In genomic region chr7:100705341-100705752, GRCh38 we compare ENCODE assay signal across 8 cellular contexts. TPM values are rescaled to one million over a fixed set of nuclear protein-coding genes. Genes with fewer than 3 reads are reported as not detected.
A peak's percentile ranks its signal among the peaks of the same experiment; 100 is the strongest.
DNase-seq lines count a peak whose midpoint lies in the region; ATAC-seq and TF ChIP-seq lines count a peak whose summit lies in the region.

No MANE protein-coding gene starts in this region.

- H2AFZ ChIP-seq in osteoblast (ENCODE audit: low read length) = peak overlapping the region; percentile 95

- in situ Hi-C loops in KBM-7 (cut with MboI; ENCODE audit: low pct_unique_long_range_greater_than_20kb, low sequenced_read_pairs) = no loop called here

- H3K4me3 ChIP-seq in osteoblast (ENCODE audit: insufficient read depth, low read length) = peak overlapping the region; percentile 99
- H3K4me3 ChIP-seq in thyroid gland (replicated peaks in 1 of 3) = peak overlapping the region; percentile 86 to 92 (median 91)

- intact Hi-C loops in thyroid gland (cut with DNase I) = loop anchor here (10.0 kb wide), 1 partner anchor 149 kb away; the partner anchor contains the start of gene SLC12A9

- peak; percentile 53 for ATAC-seq in GM21717 (IDR thresholded peaks at IDR 0.05; ENCODE audit: unreplicated experiment)

- H3K27ac ChIP-seq in osteoblast (ENCODE audit: low read depth, low read length) = peak overlapping the region; percentile 61
- peak overlapping the region; percentile 55 to 93 (median 82) for H3K27ac ChIP-seq in thyroid gland

- H3K36me3 ChIP-seq in osteoblast (ENCODE audit: insufficient read depth, low read length) (no peaks in the 10 kb centered on the region), thyroid gland (no peaks in the 10 kb centered on the region)

- peak overlapping the region; percentile 96 for H3K4me2 ChIP-seq in osteoblast (ENCODE audit: insufficient read depth, low read length)

- peak; percentile 71 for DNase-seq in EH (ENCODE audit: low read depth)
- DNase-seq in KBM-7 = peak; percentile 88
- DNase-seq in SHP77 (lab: John Stamatoyannopoulos, UW) = peak; percentile 13 to 58
- peak; percentile 81 for DNase-seq in activated naive CD4-positive, alpha-beta T cell treated with anti-CD3 and anti-CD28 coated beads, Interleukin-2, amount 50 U/mL, for 16 hours
- DNase-seq in glomerular visceral epithelial cell (ENCODE audit: extremely low spot score) = peak; percentile 70
- DNase-seq in osteoblast (ENCODE audit: insufficient read length, low spot score, missing footprints) = peak; percentile 98
- peak; percentile 72 to 74 for DNase-seq in thyroid gland

- peaks cover 12% of the 10 kb centered on the region for H3K4me1 ChIP-seq in osteoblast (ENCODE audit: insufficient read depth, low read length)
- peaks cover 14 to 16% of the 10 kb centered on the region in 2 donors for H3K4me1 ChIP-seq in thyroid gland

- H3K79me2 ChIP-seq in osteoblast (ENCODE audit: insufficient read depth, low read length) = peaks cover 17% of the 10 kb centered on the region

- H4K20me1 ChIP-seq in osteoblast (ENCODE audit: insufficient read depth, low read length) = no peaks in the 10 kb centered on the region

- WGBS in thyroid gland, 2 donors = 0% methylated on average over 4 of the region's 25 CpGs; no CpG with 5 or more reads in 1 of the 2 donors

- TF ChIP-seq POLR2A in thyroid gland (IDR thresholded peaks at IDR 0.05) = peak in 1 of 2 donors; percentile 10

- H3K9me3 ChIP-seq in osteoblast (ENCODE audit: low read depth, low read length) = no peaks in the 10 kb centered on the region
- H3K9me3 ChIP-seq in thyroid gland = no peaks in the 10 kb centered on the region

- peak; percentile 85 for TF ChIP-seq CTCF in osteoblast (IDR thresholded peaks at IDR 0.05; ENCODE audit: extremely low read depth, low read depth, low read length)
- TF ChIP-seq CTCF in thyroid gland (IDR thresholded peaks at IDR 0.05) = peak; percentile 75 to 90 (median 86)

- H3K27me3 ChIP-seq in osteoblast (ENCODE audit: insufficient read depth, low read length) = no peaks in the 10 kb centered on the region
- no peaks in the 10 kb centered on the region for H3K27me3 ChIP-seq in thyroid gland

RNA-seq across cellular contexts. Expression of gene POP7, which starts 0.6 kb away (rescaled TPM):
- total RNA-seq in osteoblast (25.7 and 27.1 TPM in 2 replicates), thyroid gland (10 to 100 TPM; 15.8 to 44.8 (median 21.0) TPM)

RNA-seq across cellular contexts. Expression of gene GIGYF1, which starts 11.3 kb away (rescaled TPM):
- 28.9 and 29.3 TPM in 2 replicates for total RNA-seq in osteoblast
- 10 to 100 TPM; 30.5 to 46.9 (median 35.3) TPM for total RNA-seq in thyroid gland

RNA-seq across cellular contexts. Expression of gene EPO, which starts 14.9 kb away (rescaled TPM):
- not detected in 2 replicates for total RNA-seq in osteoblast
- not detected for total RNA-seq in thyroid gland

RNA-seq across cellular contexts. Expression of gene ZAN, which starts 28.0 kb away (rescaled TPM):
- total RNA-seq in osteoblast (not detected in 2 replicates), thyroid gland (under 1 TPM in 2 of 4 donors, not detected in 2; under 0.01 TPM)

RNA-seq across cellular contexts. Expression of gene GNB2, which starts 31.8 kb away (rescaled TPM):
- total RNA-seq in osteoblast (72.7 and 84.6 TPM in 2 replicates), thyroid gland (100 to 1,000 TPM; 168 to 221 (median 186) TPM)

Comparison
In these comparisons a context has a peak if more than half of its experiments do, and no peak if none do; other contexts are left out.
1. Peak in every context shown above with its lines: DNase-seq, ATAC-seq, H3K4me3 ChIP-seq and H3K27ac ChIP-seq.
2. DNase-seq: peak in every context shown above with its lines; median percentile 98 in osteoblast; 88 in KBM-7; 81 in activated naive CD4-positive, alpha-beta T cell treated with anti-CD3 and anti-CD28 coated beads, Interleukin-2, amount 50 U/mL, for 16 hours; 73 in thyroid gland; 71 in EH; 70 in glomerular visceral epithelial cell; 36 in SHP77.